In the genomic region with DNA sequence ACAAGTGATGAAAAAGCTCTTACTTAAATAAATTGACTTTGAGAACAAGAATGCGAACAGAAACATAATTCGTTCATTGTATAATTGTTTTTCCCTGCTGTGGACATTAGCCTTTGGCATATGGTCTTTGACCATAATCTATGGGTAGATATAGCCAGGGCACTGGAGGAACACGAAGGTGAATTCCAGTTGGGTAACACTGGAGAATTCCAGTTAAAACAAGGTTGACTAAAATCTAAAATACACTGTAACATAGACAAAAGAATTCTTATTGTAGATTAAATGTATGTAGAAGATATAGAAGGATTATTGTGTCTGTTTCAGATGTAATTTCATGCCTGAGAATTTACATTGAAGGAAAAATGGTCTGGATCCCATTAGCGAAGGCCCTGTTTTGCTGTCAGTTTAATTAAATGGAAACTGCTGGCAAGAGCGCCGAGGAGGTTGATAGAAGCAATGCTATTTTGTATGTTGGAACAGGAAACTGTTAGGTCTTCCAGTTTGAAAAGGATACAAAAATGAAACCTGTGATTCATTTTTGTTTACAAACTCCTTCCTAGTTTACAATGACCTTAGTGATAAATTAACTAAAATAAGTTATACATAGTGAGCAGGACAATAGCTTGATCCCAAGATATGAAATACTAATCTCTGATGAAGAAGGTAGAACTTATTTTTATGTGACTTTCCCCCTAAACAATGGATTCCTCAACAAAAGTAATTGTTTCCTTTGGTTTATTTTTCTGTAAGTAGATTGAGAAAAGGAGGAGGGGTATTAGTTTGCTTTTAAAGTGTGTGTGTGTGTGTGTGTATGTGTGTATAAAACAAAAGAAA, we compare ENCODE assay signal across 11 cellular contexts.
DNase-seq lines count a peak whose midpoint lies in the region; ATAC-seq, FAIRE-seq and TF ChIP-seq lines count a peak whose summit lies in the region.
"Had no signal": no experiment of that assay in that cellular context is flagged by ENCODE, and none has a peak within 500 bp of the region (broad histone marks: within the 10 kb centered on the region; RNA-seq: fewer than 3 reads in every experiment).

No MANE protein-coding gene starts in this region.

- DNase-seq in NCI-H446 (lab: John Stamatoyannopoulos, UW), result peak; percentile 11 to 53
- DNase-seq in NCI-H446 treated with DMSO at 0.1 percent for 48 hours (lab: John Stamatoyannopoulos, UW), result no peak
- DNase-seq in activated T-helper 1 cell treated with anti-CD3 and anti-CD28 coated beads, Interleukin-12 subunit alpha, Interleukin-12 subunit beta, Interleukin-2, Interleukin-4 antibody, amounts not matched to agents 30 ng/mL and 10 ng/mL and 1 ng/mL, durations not matched to agents 14 hours and 24 hours and 36 hours (ENCODE audit: low spot score), result no peak
- no peak for DNase-seq in left colon
- DNase-seq in stomach, result no peak
- DNase-seq in GM12892 (ENCODE audit: insufficient read length), result no peak
- DNase-seq in NCI-H2196 treated with DMSO at 0.1 percent for 48 hours (lab: John Stamatoyannopoulos, UW; ENCODE audit: unreplicated experiment), result no peak
- DNase-seq: NCI-H187 had no signal

- TF ChIP-seq CTCF in stomach (IDR thresholded peaks at IDR 0.05), result no peak

- intact Hi-C loops in activated T-helper 1 cell treated with anti-CD3 and anti-CD28 coated beads, Interleukin-12 subunit alpha, Interleukin-12 subunit beta, Interleukin-2, Interleukin-4 antibody, amounts not matched to agents 30 ng/mL and 10 ng/mL and 1 ng/mL, durations not matched to agents 14 hours and 24 hours and 36 hours (cut with micrococcal nuclease), result no loop called here
- intact Hi-C loops in left colon (cut with DNase I, micrococcal nuclease) (no loop called here), stomach (cut with DNase I; ENCODE audit: low total_unique reads) (no loop called here)

- ATAC-seq in left colon, result peak; percentile 70
- no peak for ATAC-seq in GM19397 (IDR thresholded peaks at IDR 0.05; ENCODE audit: unreplicated experiment)

- peaks cover 2% of the 10 kb centered on the region for H3K9me3 Mint-ChIP-seq in activated T-helper 1 cell treated with anti-CD3 and anti-CD28 coated beads, Interleukin-12 subunit alpha, Interleukin-12 subunit beta, Interleukin-2, Interleukin-4 antibody, amounts not matched to agents 30 ng/mL and 10 ng/mL and 1 ng/mL, durations not matched to agents 14 hours and 24 hours and 36 hours

- 44 to 62% (median 52%) methylated on average over 6 of the region's 6 CpGs for WGBS in stomach, 5 donors

- no peak overlapping the region for H3K4me3 Mint-ChIP-seq in activated T-helper 1 cell treated with anti-CD3 and anti-CD28 coated beads, Interleukin-12 subunit alpha, Interleukin-12 subunit beta, Interleukin-2, Interleukin-4 antibody, amounts not matched to agents 30 ng/mL and 10 ng/mL and 1 ng/mL, durations not matched to agents 14 hours and 24 hours and 36 hours

- peaks cover 56% of the 10 kb centered on the region for H3K36me3 Mint-ChIP-seq in activated T-helper 1 cell treated with anti-CD3 and anti-CD28 coated beads, Interleukin-12 subunit alpha, Interleukin-12 subunit beta, Interleukin-2, Interleukin-4 antibody, amounts not matched to agents 30 ng/mL and 10 ng/mL and 1 ng/mL, durations not matched to agents 14 hours and 24 hours and 36 hours (ENCODE audit: low read depth)

- peak overlapping the region; percentile 72 for H3K27ac Mint-ChIP-seq in activated T-helper 1 cell treated with anti-CD3 and anti-CD28 coated beads, Interleukin-12 subunit alpha, Interleukin-12 subunit beta, Interleukin-2, Interleukin-4 antibody, amounts not matched to agents 30 ng/mL and 10 ng/mL and 1 ng/mL, durations not matched to agents 14 hours and 24 hours and 36 hours

- peaks cover 20 to 58% (median 39%) of the 10 kb centered on the region in 4 donors for H3K4me1 ChIP-seq in stomach

- no peak for FAIRE-seq in GM12892 (lab: Jason Lieb, UNC)
- FAIRE-seq: colon had no signal

- no peaks in the 10 kb centered on the region for H3K27me3 ChIP-seq in stomach

- H3K27me3 Mint-ChIP-seq in activated T-helper 1 cell treated with anti-CD3 and anti-CD28 coated beads, Interleukin-12 subunit alpha, Interleukin-12 subunit beta, Interleukin-2, Interleukin-4 antibody, amounts not matched to agents 30 ng/mL and 10 ng/mL and 1 ng/mL, durations not matched to agents 14 hours and 24 hours and 36 hours (ENCODE audit: insufficient read depth), result no peaks in the 10 kb centered on the region

- H3K36me3 ChIP-seq in stomach, result no peaks in the 10 kb centered on the region

- H3K4me1 Mint-ChIP-seq in activated T-helper 1 cell treated with anti-CD3 and anti-CD28 coated beads, Interleukin-12 subunit alpha, Interleukin-12 subunit beta, Interleukin-2, Interleukin-4 antibody, amounts not matched to agents 30 ng/mL and 10 ng/mL and 1 ng/mL, durations not matched to agents 14 hours and 24 hours and 36 hours (ENCODE audit: low read depth), result peaks cover 86% of the 10 kb centered on the region

- H3K27ac ChIP-seq in stomach, result peak overlapping the region in 4 of 5 donors; percentile 14 to 71 (median 52)
- H3K27ac ChIP-seq: 22Rv1 had no signal

- no peaks in the 10 kb centered on the region for H3K9me3 ChIP-seq in stomach

- no peak for TF ChIP-seq POLR2A in stomach (IDR thresholded peaks at IDR 0.05)
- TF ChIP-seq POLR2A in GM12892 (IDR thresholded peaks at IDR 0.05; ENCODE audit: low read depth, low read length), result no peak

- no peak for TF ChIP-seq EP300 in stomach (IDR thresholded peaks at IDR 0.05)

- H3K4me3 ChIP-seq in stomach, result no peak overlapping the region

Comparison
In these comparisons a context has a peak if more than half of its experiments do, and no peak if none do; other contexts are left out.
1. DNase-seq: peak in NCI-H446 (2 of 2); none in NCI-H446 treated with DMSO at 0.1 percent for 48 hours (single experiment), activated T-helper 1 cell treated with anti-CD3 and anti-CD28 coated beads, Interleukin-12 subunit alpha, Interleukin-12 subunit beta, Interleukin-2, Interleukin-4 antibody, amounts not matched to agents 30 ng/mL and 10 ng/mL and 1 ng/mL, durations not matched to agents 14 hours and 24 hours and 36 hours (single experiment), left colon (0 of 2), stomach (single experiment), GM12892 (single experiment) and NCI-H2196 treated with DMSO at 0.1 percent for 48 hours (single experiment).